ENCODE assay signal across 8 cellular contexts in the genomic region with DNA sequence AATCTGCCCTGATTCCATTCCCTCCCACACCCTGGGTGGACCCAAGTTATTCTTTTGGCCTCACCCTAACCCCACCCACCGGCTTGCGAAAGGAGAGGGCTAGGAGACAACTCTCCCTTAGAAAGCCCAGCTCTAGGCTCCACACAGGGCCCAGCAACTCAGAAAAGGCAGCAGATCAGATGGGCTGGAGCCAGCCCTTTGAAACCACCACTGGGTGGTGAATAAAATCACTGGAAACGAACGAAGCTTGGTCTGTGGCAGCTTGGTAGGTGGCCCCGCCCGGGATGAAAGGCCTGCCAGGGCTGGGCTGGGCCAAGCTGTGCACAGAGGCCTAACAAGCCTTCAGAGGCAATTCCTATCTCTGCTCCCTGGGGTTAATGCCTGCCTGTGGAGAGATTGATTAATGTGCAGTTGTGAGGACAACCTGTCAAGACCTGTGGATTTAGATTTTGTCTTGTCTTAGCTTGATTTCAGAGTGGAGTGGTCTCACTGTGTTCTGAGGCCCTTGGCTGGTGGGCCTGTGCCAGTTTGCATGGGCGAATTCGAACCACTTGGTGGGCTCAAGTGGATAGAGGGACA. TPM values are rescaled to one million over a fixed set of nuclear protein-coding genes. Genes with fewer than 3 reads are reported as not detected.
DNase-seq lines count a peak whose midpoint lies in the region; ATAC-seq and TF ChIP-seq lines count a peak whose summit lies in the region.

No MANE protein-coding gene starts in this region.

- H3K36me3 Mint-ChIP-seq in osteocyte (ENCODE audit: unreplicated experiment): no peaks in the 10 kb centered on the region

- peaks cover 40% of the 10 kb centered on the region for H3K4me1 ChIP-seq in smooth muscle cell (ENCODE audit: low read depth)

- H4K20me1 ChIP-seq in smooth muscle cell (ENCODE audit: low read depth): no peaks in the 10 kb centered on the region

- 71% methylated on average over 8 of the region's 8 CpGs for WGBS in smooth muscle cell (ENCODE audit: low lambda C conversion rate)

- POLR2A ChIA-PET in HEK293T (lab: Yijun Ruan, JAX): interaction anchor here (0.7 to 2.9 kb wide), 6 partner anchors 8 to 39 kb away, joined by 3 to 22 read pairs (median 4); no protein-coding TSS in a partner anchor

- intact Hi-C loops in left cardiac atrium (cut with DNase I): no loop called here

- no peak overlapping the region for H3K4me3 ChIP-seq in smooth muscle cell

- no peaks in the 10 kb centered on the region for H3K36me3 ChIP-seq in smooth muscle cell (ENCODE audit: low read depth)

- no peak overlapping the region for H2AFZ ChIP-seq in smooth muscle cell (ENCODE audit: low read depth)

- peak overlapping the region; percentile 32 for H3K9ac ChIP-seq in smooth muscle cell (ENCODE audit: low read depth)

- H3F3A ChIP-seq in smooth muscle cell (ENCODE audit: low read depth): peaks cover 26% of the 10 kb centered on the region

- no peaks in the 10 kb centered on the region for H3K27me3 ChIP-seq in smooth muscle cell (ENCODE audit: low read depth)

- H3K4me1 Mint-ChIP-seq in osteocyte (ENCODE audit: unreplicated experiment): peaks cover 34% of the 10 kb centered on the region

- no peaks in the 10 kb centered on the region for H3K9me3 Mint-ChIP-seq in osteocyte (ENCODE audit: unreplicated experiment)

- H3K4me3 Mint-ChIP-seq in osteocyte (ENCODE audit: unreplicated experiment): no peak overlapping the region

- H3K27me3 Mint-ChIP-seq in osteocyte (ENCODE audit: unreplicated experiment): no peaks in the 10 kb centered on the region

- H3K27ac Mint-ChIP-seq in osteocyte (ENCODE audit: unreplicated experiment): no peak overlapping the region

- peak; percentile 50 for DNase-seq in HEK293T (ENCODE audit: extremely low spot score)
- peak; percentile 37 for DNase-seq in UCSD-AML1 (lab: John Stamatoyannopoulos, UW; ENCODE audit: unreplicated experiment)
- DNase-seq in left cardiac atrium: peak; percentile 89
- no peak for DNase-seq in smooth muscle cell (lab: John Stamatoyannopoulos, UW; ENCODE audit: unreplicated experiment)
- DNase-seq in osteocyte (ENCODE audit: extremely low spot score, unreplicated experiment): no peak
- no peak for DNase-seq in ecto neural progenitor cell (ENCODE audit: low spot score)

- H3K27ac ChIP-seq in smooth muscle cell (ENCODE audit: low read depth): peak overlapping the region; percentile 97

- H3K79me2 ChIP-seq in smooth muscle cell (ENCODE audit: low read depth): no peaks in the 10 kb centered on the region

- CTCF ChIA-PET in HEK293T (lab: Yijun Ruan, JAX): interaction anchor here (0.8 to 1.0 kb wide), 3 partner anchors 14 to 34 kb away, joined by 3 to 4 read pairs (median 3); no protein-coding TSS in a partner anchor

- H3K9me3 ChIP-seq in smooth muscle cell (replicated peaks; ENCODE audit: low read depth): no peaks in the 10 kb centered on the region

- ATAC-seq in left cardiac atrium (peak; percentile 79 to 86), GM18511 (IDR thresholded peaks at IDR 0.05; ENCODE audit: unreplicated experiment) (no peak), GM21529 (IDR thresholded peaks at IDR 0.05; ENCODE audit: unreplicated experiment) (no peak)

- TF ChIP-seq CTCF in smooth muscle cell (IDR thresholded peaks at IDR 0.05; ENCODE audit: borderline replicate concordance, insufficient read depth, poor library complexity, severe bottlenecking) (no peak), osteocyte (IDR thresholded peaks at IDR 0.05) (no peak)

- H3K4me2 ChIP-seq in smooth muscle cell: no peak overlapping the region

TF ChIP-seq in HEK293T, 16 proteins besides CTCF, POLR2A, EP300 and RAD21:
- no peak for TF ChIP-seq ARNT (IDR thresholded peaks at IDR 0.05)
- TF ChIP-seq, protein P1, sequence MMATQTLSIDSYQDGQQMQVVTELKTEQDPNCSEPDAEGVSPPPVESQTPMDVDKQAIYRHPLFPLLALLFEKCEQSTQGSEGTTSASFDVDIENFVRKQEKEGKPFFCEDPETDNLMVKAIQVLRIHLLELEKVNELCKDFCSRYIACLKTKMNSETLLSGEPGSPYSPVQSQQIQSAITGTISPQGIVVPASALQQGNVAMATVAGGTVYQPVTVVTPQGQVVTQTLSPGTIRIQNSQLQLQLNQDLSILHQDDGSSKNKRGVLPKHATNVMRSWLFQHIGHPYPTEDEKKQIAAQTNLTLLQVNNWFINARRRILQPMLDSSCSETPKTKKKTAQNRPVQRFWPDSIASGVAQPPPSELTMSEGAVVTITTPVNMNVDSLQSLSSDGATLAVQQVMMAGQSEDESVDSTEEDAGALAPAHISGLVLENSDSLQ (IDR thresholded peaks at IDR 0.05): peak; percentile 85
- TF ChIP-seq CTBP1 (IDR thresholded peaks at IDR 0.05; ENCODE audit: borderline replicate concordance): no peak
- TF ChIP-seq NFRKB (IDR thresholded peaks at IDR 0.05): no peak

RNA-seq across cellular contexts. Expression of a gene that starts 38.8 kb away (rescaled TPM):
- total RNA-seq in left cardiac atrium (10 to 100 TPM; 31.1 to 85.6 TPM), smooth muscle cell (170 and 195 TPM in 2 replicates), osteocyte (34.1 TPM in 2 replicates)
- 209 and 241 TPM in 2 replicates for polyA plus RNA-seq in smooth muscle cell

Comparison
In these comparisons a context has a peak if more than half of its experiments do, and no peak if none do; other contexts are left out.
1. DNase-seq: peak in HEK293T (single experiment), UCSD-AML1 (single experiment) and left cardiac atrium (single experiment); none in smooth muscle cell (single experiment), osteocyte (single experiment) and ecto neural progenitor cell (single experiment).
2. ATAC-seq: peak in left cardiac atrium (2 of 2); none in GM18511 (single experiment) and GM21529 (single experiment).